Comparison of ENCODE assay signal across 8 cellular contexts in genomic region chr3:71130516-71131384, GRCh38.
DNase-seq lines count a peak whose midpoint lies in the region; ATAC-seq, FAIRE-seq and TF ChIP-seq lines count a peak whose summit lies in the region.

No MANE protein-coding gene starts in this region.

- no peak overlapping the region for H3K9ac ChIP-seq in HepG2 (ENCODE audit: insufficient read depth, low read depth, low read length)

- TF ChIP-seq EP300 in HepG2 (IDR thresholded peaks at IDR 0.05; ENCODE audit: low read depth in 2 of 2, low read length in 2 of 2) (no peak), HepG2 (CRISPR knock-in tag; IDR thresholded peaks at IDR 0.05; ENCODE audit: borderline replicate concordance) (no peak)

- TF ChIP-seq POLR2A in HepG2 (IDR thresholded peaks at IDR 0.05; ENCODE audit: insufficient read depth in 1 of 2, low read depth in 2 of 2, low read length in 2 of 2), result no peak

- WGBS in HepG2 (ENCODE audit: low lambda C conversion rate), result 77% methylated on average over 19 of the region's 19 CpGs

- H3K4me1 ChIP-seq in CD8-positive, alpha-beta T cell (ENCODE audit: insufficient read depth, low read length), result peaks cover 57% of the 10 kb centered on the region
- H3K4me1 ChIP-seq in HepG2 (ENCODE audit: insufficient read depth, low read length), result peaks cover 78% of the 10 kb centered on the region

- POLR2A ChIA-PET in CD8-positive, alpha-beta T cell (lab: Charles Lee), result interaction anchor here (0.7 to 1.7 kb wide), 17 partner anchors 9 to 451 kb away, joined by 3 to 9 read pairs (median 4); no protein-coding TSS in a partner anchor
- POLR2A ChIA-PET in activated CD4-positive, alpha-beta T cell treated with anti-CD3 and anti-CD28 coated beads for 36 hours (lab: Charles Lee), result interaction anchor here (0.5 to 1.1 kb wide), 6 partner anchors 9 to 169 kb away, joined by 3 to 4 read pairs (median 4); no protein-coding TSS in a partner anchor
- POLR2A ChIA-PET in HepG2 (lab: Yijun Ruan, JAX), result interaction anchor here (1.0 to 1.4 kb wide), 5 partner anchors 12 to 114 kb away, joined by 3 to 4 read pairs (median 3); no protein-coding TSS in a partner anchor

- DNase-seq in CD8-positive, alpha-beta T cell, result peak; percentile 52 to 84 (median 70)
- DNase-seq in NCI-H146 (lab: John Stamatoyannopoulos, UW), result peak; percentile 75
- peak; percentile 82 for DNase-seq in activated CD4-positive, alpha-beta T cell treated with anti-CD3 and anti-CD28 coated beads for 36 hours
- no peak for DNase-seq in coronary artery (ENCODE audit: low spot score)
- peak; percentile 35 for DNase-seq in HepG2 (ENCODE audit: low spot score)
- DNase-seq in stimulated activated CD4-positive, alpha-beta T cell treated with anti-CD3 and anti-CD28 coated beads, Interleukin-4, amount 100 ng/mL, for 48 hours (ENCODE audit: low read depth in 2 of 2), result peak; percentile 46 to 54
- DNase-seq in 8988T, result no peak

- peaks cover 80% of the 10 kb centered on the region for H3K4me1 Mint-ChIP-seq in CD8-positive, alpha-beta T cell (ENCODE audit: low read depth)
- peaks cover 71% of the 10 kb centered on the region for H3K4me1 Mint-ChIP-seq in activated CD4-positive, alpha-beta T cell treated with anti-CD3 and anti-CD28 coated beads for 36 hours

- intact Hi-C loops in CD8-positive, alpha-beta T cell (cut with DNase I, micrococcal nuclease), result loop anchor here (1.0 to 5.0 kb wide), 13 partner anchors 14 to 454 kb away; partner anchors contain the start of gene FOXP1 (in 1 of the 2)
- intact Hi-C loops in activated CD4-positive, alpha-beta T cell treated with anti-CD3 and anti-CD28 coated beads for 36 hours (cut with DNase I, micrococcal nuclease), result loop anchor here (1.0 to 5.0 kb wide), 8 partner anchors 14 to 453 kb away; partner anchors contain the start of gene FOXP1 (in 1 of the 2)
- intact Hi-C loops in HepG2 (cut with micrococcal nuclease; ENCODE audit: unreplicated experiment), result no loop called here

- no peak overlapping the region for H2AFZ ChIP-seq in HepG2 (ENCODE audit: low read length)

- H3K9me3 ChIP-seq in CD8-positive, alpha-beta T cell (ENCODE audit: low read length), result no peaks in the 10 kb centered on the region
- no peaks in the 10 kb centered on the region for H3K9me3 ChIP-seq in HepG2 (ENCODE audit: low read length)

- peaks cover 31% of the 10 kb centered on the region for H3K36me3 Mint-ChIP-seq in CD8-positive, alpha-beta T cell
- H3K36me3 Mint-ChIP-seq in activated CD4-positive, alpha-beta T cell treated with anti-CD3 and anti-CD28 coated beads for 36 hours (ENCODE audit: low read depth), result peaks cover 16% of the 10 kb centered on the region

- ATAC-seq in CD8-positive, alpha-beta T cell, result peak; percentile 74
- peak; percentile 72 for ATAC-seq in GM21737 (IDR thresholded peaks at IDR 0.05; ENCODE audit: unreplicated experiment)
- ATAC-seq in activated CD4-positive, alpha-beta T cell treated with anti-CD3 and anti-CD28 coated beads for 36 hours, result peak; percentile 61
- ATAC-seq in HepG2, result peak; percentile 48; the same call in 2 of the 3 replicates

- peak overlapping the region; percentile 56 for H3K4me3 ChIP-seq in CD8-positive, alpha-beta T cell (ENCODE audit: low read depth, low read length)
- H3K4me3 ChIP-seq in coronary artery, result peak overlapping the region; percentile 74
- H3K4me3 ChIP-seq in HepG2 (replicated peaks in 1 of 3; ENCODE audit: insufficient read depth in 1 of 3, low read depth in 2 of 3, low read length in 3 of 3), result no peak overlapping the region

- H3K4me2 ChIP-seq in HepG2 (ENCODE audit: low read depth, low read length), result no peak overlapping the region

- no peak for FAIRE-seq in HepG2 (lab: Jason Lieb, UNC)

- TF ChIP-seq CTCF in CD8-positive, alpha-beta T cell (IDR thresholded peaks at IDR 0.05), result no peak
- TF ChIP-seq CTCF in coronary artery (IDR thresholded peaks at IDR 0.05) (no peak), HepG2 (CRISPR knock-in tag; IDR thresholded peaks at IDR 0.05) (no peak)

- TF ChIP-seq RAD21 in HepG2 (CRISPR knock-in tag; IDR thresholded peaks at IDR 0.05), result no peak

- in situ Hi-C loops in HepG2 (cut with HindIII; ENCODE audit: extremely low pct_ligation_motif_present, low pct_unique_long_range_greater_than_20kb), result no loop called here

- H3K27ac ChIP-seq in CD8-positive, alpha-beta T cell (ENCODE audit: low read depth, low read length), result peak overlapping the region; percentile 88
- peak overlapping the region; percentile 87 to 90 for H3K27ac ChIP-seq in coronary artery
- H3K27ac ChIP-seq in HepG2 (ENCODE audit: extremely low read length, insufficient read depth, low read length), result peak overlapping the region; percentile 27

- no peaks in the 10 kb centered on the region for H3K27me3 Mint-ChIP-seq in CD8-positive, alpha-beta T cell (ENCODE audit: low read depth)
- no peaks in the 10 kb centered on the region for H3K27me3 Mint-ChIP-seq in activated CD4-positive, alpha-beta T cell treated with anti-CD3 and anti-CD28 coated beads for 36 hours

- peak overlapping the region; percentile 93 for H3K27ac Mint-ChIP-seq in CD8-positive, alpha-beta T cell
- H3K27ac Mint-ChIP-seq in activated CD4-positive, alpha-beta T cell treated with anti-CD3 and anti-CD28 coated beads for 36 hours, result peak overlapping the region; percentile 99

- no peaks in the 10 kb centered on the region for H3K27me3 ChIP-seq in CD8-positive, alpha-beta T cell (ENCODE audit: insufficient read depth, low read length)
- no peaks in the 10 kb centered on the region for H3K27me3 ChIP-seq in HepG2 (ENCODE audit: control insufficient read depth in 1 of 2, insufficient read depth in 2 of 2, low read length in 2 of 2)

- H3K4me3 Mint-ChIP-seq in CD8-positive, alpha-beta T cell, result peak overlapping the region; percentile 87
- H3K4me3 Mint-ChIP-seq in activated CD4-positive, alpha-beta T cell treated with anti-CD3 and anti-CD28 coated beads for 36 hours, result peak overlapping the region; percentile 90

- H3K9me3 Mint-ChIP-seq in CD8-positive, alpha-beta T cell, result no peaks in the 10 kb centered on the region
- H3K9me3 Mint-ChIP-seq in activated CD4-positive, alpha-beta T cell treated with anti-CD3 and anti-CD28 coated beads for 36 hours (ENCODE audit: low read depth), result no peaks in the 10 kb centered on the region

- H4K20me1 ChIP-seq in HepG2 (ENCODE audit: insufficient read depth, low read length), result no peaks in the 10 kb centered on the region

- CTCF ChIA-PET in CD8-positive, alpha-beta T cell (lab: Charles Lee), result interaction anchor here (0.6 to 1.5 kb wide), 7 partner anchors 61 to 1928 kb away, joined by 3 to 7 read pairs (median 4); no protein-coding TSS in a partner anchor
- CTCF ChIA-PET in activated CD4-positive, alpha-beta T cell treated with anti-CD3 and anti-CD28 coated beads for 36 hours (lab: Charles Lee), result interaction anchor here (0.6 to 1.9 kb wide), 13 partner anchors 10 to 459 kb away, joined by 3 to 5 read pairs (median 4); no protein-coding TSS in a partner anchor
- CTCF ChIA-PET in HepG2 (lab: Yijun Ruan, JAX; ENCODE audit: low intra/inter-chr PET ratio, low total read pairs), result no interaction called here

- peaks cover 4% of the 10 kb centered on the region for H3K79me2 ChIP-seq in HepG2 (ENCODE audit: insufficient read depth, low read length)

- H3K36me3 ChIP-seq in CD8-positive, alpha-beta T cell (ENCODE audit: insufficient read depth, low read length), result no peaks in the 10 kb centered on the region
- H3K36me3 ChIP-seq in HepG2 (replicated peaks in 1 of 2; ENCODE audit: control insufficient read depth in 1 of 2, insufficient read depth in 2 of 2, low read length in 2 of 2), result no peaks in the 10 kb centered on the region

- no TSS peak for BruUV-seq in HepG2 (replicated peaks; lab: Mats Ljungman, UMichigan)

TF ChIP-seq in HepG2, 621 proteins besides CTCF, POLR2A, EP300 and RAD21 (continues in another document):
- TF ChIP-seq, protein P1, sequence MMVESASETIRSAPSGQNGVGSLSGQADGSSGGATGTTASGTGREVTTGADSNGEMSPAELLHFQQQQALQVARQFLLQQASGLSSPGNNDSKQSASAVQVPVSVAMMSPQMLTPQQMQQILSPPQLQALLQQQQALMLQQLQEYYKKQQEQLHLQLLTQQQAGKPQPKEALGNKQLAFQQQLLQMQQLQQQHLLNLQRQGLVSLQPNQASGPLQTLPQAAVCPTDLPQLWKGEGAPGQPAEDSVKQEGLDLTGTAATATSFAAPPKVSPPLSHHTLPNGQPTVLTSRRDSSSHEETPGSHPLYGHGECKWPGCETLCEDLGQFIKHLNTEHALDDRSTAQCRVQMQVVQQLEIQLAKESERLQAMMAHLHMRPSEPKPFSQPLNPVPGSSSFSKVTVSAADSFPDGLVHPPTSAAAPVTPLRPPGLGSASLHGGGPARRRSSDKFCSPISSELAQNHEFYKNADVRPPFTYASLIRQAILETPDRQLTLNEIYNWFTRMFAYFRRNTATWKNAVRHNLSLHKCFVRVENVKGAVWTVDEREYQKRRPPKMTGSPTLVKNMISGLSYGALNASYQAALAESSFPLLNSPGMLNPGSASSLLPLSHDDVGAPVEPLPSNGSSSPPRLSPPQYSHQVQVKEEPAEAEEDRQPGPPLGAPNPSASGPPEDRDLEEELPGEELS (CRISPR knock-in tag; IDR thresholded peaks at IDR 0.05), result peak; percentile 54; the same call in 1 of the 2 replicates
- TF ChIP-seq ERF (CRISPR knock-in tag; IDR thresholded peaks at IDR 0.05) (no peak), DZIP1 (CRISPR knock-in tag; IDR thresholded peaks at IDR 0.05) (no peak), KMT2B (CRISPR knock-in tag; IDR thresholded peaks at IDR 0.05) (no peak), TGIF2 (CRISPR knock-in tag; IDR thresholded peaks at IDR 0.05) (no peak), REL (CRISPR knock-in tag; conservative IDR thresholded peaks at IDR 0.05) (no peak), RBFOX2 (IDR thresholded peaks at IDR 0.05; ENCODE audit: low read depth, low read length) (no peak), POLR2AphosphoS5 (IDR thresholded peaks at IDR 0.05; ENCODE audit: low read depth, low read length) (no peak)

Comparison
In these comparisons a context has a peak if more than half of its experiments do, and no peak if none do; other contexts are left out.
1. DNase-seq: peak in CD8-positive, alpha-beta T cell (7 of 7), NCI-H146 (single experiment), activated CD4-positive, alpha-beta T cell treated with anti-CD3 and anti-CD28 coated beads for 36 hours (single experiment), HepG2 (single experiment) and stimulated activated CD4-positive, alpha-beta T cell treated with anti-CD3 and anti-CD28 coated beads, Interleukin-4, amount 100 ng/mL, for 48 hours (2 of 2); none in coronary artery (single experiment) and 8988T (single experiment).
2. H3K27ac ChIP-seq: peak in every context shown above with its lines; median percentile 88 in coronary artery; 88 in CD8-positive, alpha-beta T cell; 27 in HepG2.
3. H3K4me3 ChIP-seq: peak in CD8-positive, alpha-beta T cell (single experiment) and coronary artery (single experiment); none in HepG2 (0 of 3).
4. Peak in every context shown above with its lines, with median percentiles within 50 percentile points of each other: ATAC-seq.